Comparison of ENCODE assay signal across 8 cellular contexts in the genomic region with DNA sequence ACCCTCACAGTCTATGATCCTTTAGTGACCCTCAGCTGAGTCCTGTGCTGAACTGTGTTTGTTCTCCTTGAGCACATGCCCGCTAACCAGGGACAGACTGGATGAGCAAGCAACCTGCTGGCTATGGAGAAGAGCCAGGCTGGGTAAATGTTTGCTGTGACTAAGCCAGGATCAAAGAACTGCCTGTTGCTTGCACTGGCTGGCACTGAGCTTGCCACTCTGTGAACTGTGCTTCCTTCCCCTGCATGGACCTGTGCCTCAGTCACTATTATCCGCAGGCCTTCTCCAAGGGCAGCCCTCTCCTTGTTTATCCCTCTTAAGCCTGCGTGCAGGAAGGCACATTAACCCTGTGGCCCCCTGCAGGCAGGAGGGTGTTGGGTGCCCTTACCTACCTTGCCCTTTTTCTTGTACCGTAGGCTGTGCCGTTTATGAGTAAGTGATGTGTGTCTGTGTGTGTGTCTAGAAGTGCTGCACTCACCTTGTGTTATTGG. TPM values are rescaled to one million over a fixed set of nuclear protein-coding genes. Genes with fewer than 3 reads are reported as not detected.
A peak's percentile ranks its signal among the peaks of the same experiment; 100 is the strongest.
DNase-seq lines count a peak whose midpoint lies in the region; ATAC-seq and TF ChIP-seq lines count a peak whose summit lies in the region.

No MANE protein-coding gene starts in this region.

- TF ChIP-seq CTCF in hepatocyte (IDR thresholded peaks at IDR 0.05; ENCODE audit: poor library complexity) (no peak), tibial artery (IDR thresholded peaks at IDR 0.05) (no peak)

- H3K9me2 ChIP-seq in hepatocyte (replicated peaks; ENCODE audit: insufficient read depth), result no peaks in the 10 kb centered on the region

- no peak overlapping the region for H3K4me3 Mint-ChIP-seq in activated CD4-positive, alpha-beta T cell treated with anti-CD3 and anti-CD28 coated beads, Interleukin-2, amount 10 ng/mL, durations not matched to agents 7 days and 5 days
- no peak overlapping the region for H3K4me3 Mint-ChIP-seq in activated T-cell treated with anti-CD3 and anti-CD28 coated beads, Interleukin-2, amount 50 U/mL, for 72 hours
- H3K4me3 Mint-ChIP-seq in effector memory CD8-positive, alpha-beta T cell, result no peak overlapping the region

- H3K4me1 ChIP-seq in hepatocyte (ENCODE audit: insufficient read depth), result peaks cover 27% of the 10 kb centered on the region
- peaks cover 0 to 34% (median 16%) of the 10 kb centered on the region in 4 donors for H3K4me1 ChIP-seq in tibial artery

- H3K27me3 ChIP-seq in hepatocyte (no peaks in the 10 kb centered on the region), tibial artery (no peaks in the 10 kb centered on the region)

- H3K36me3 ChIP-seq in hepatocyte (replicated peaks; ENCODE audit: insufficient read depth, low read depth) (no peaks in the 10 kb centered on the region), tibial artery (peaks cover 0 to 43% (median 9%) of the 10 kb centered on the region in 3 donors)

- no peaks in the 10 kb centered on the region for H3K9me3 Mint-ChIP-seq in activated CD4-positive, alpha-beta T cell treated with anti-CD3 and anti-CD28 coated beads, Interleukin-2, amount 10 ng/mL, durations not matched to agents 7 days and 5 days
- no peaks in the 10 kb centered on the region for H3K9me3 Mint-ChIP-seq in activated T-cell treated with anti-CD3 and anti-CD28 coated beads, Interleukin-2, amount 50 U/mL, for 72 hours
- H3K9me3 Mint-ChIP-seq in effector memory CD8-positive, alpha-beta T cell, result no peaks in the 10 kb centered on the region

- peaks cover 19% of the 10 kb centered on the region for H3K79me2 ChIP-seq in hepatocyte

- ATAC-seq in activated T-cell treated with anti-CD3 and anti-CD28 coated beads, Interleukin-2, amount 50 U/mL, for 72 hours (replicated peaks in 1 of 2), result peak; percentile 14 to 17
- ATAC-seq in effector memory CD8-positive, alpha-beta T cell (replicated peaks), result no peak

- H3K27me3 Mint-ChIP-seq in activated CD4-positive, alpha-beta T cell treated with anti-CD3 and anti-CD28 coated beads, Interleukin-2, amount 10 ng/mL, durations not matched to agents 7 days and 5 days, result no peaks in the 10 kb centered on the region
- no peaks in the 10 kb centered on the region for H3K27me3 Mint-ChIP-seq in activated T-cell treated with anti-CD3 and anti-CD28 coated beads, Interleukin-2, amount 50 U/mL, for 72 hours (ENCODE audit: low read depth)
- H3K27me3 Mint-ChIP-seq in effector memory CD8-positive, alpha-beta T cell, result no peaks in the 10 kb centered on the region

- peak overlapping the region; percentile 27 for H3K27ac Mint-ChIP-seq in activated CD4-positive, alpha-beta T cell treated with anti-CD3 and anti-CD28 coated beads, Interleukin-2, amount 10 ng/mL, durations not matched to agents 7 days and 5 days
- no peak overlapping the region for H3K27ac Mint-ChIP-seq in activated T-cell treated with anti-CD3 and anti-CD28 coated beads, Interleukin-2, amount 50 U/mL, for 72 hours
- H3K27ac Mint-ChIP-seq in effector memory CD8-positive, alpha-beta T cell, result peak overlapping the region in 1 of 2 donors; percentile 75

- H3K4me1 Mint-ChIP-seq in activated CD4-positive, alpha-beta T cell treated with anti-CD3 and anti-CD28 coated beads, Interleukin-2, amount 10 ng/mL, durations not matched to agents 7 days and 5 days, result peaks cover 41% of the 10 kb centered on the region
- peaks cover 52% of the 10 kb centered on the region for H3K4me1 Mint-ChIP-seq in activated T-cell treated with anti-CD3 and anti-CD28 coated beads, Interleukin-2, amount 50 U/mL, for 72 hours (ENCODE audit: low read depth)
- peaks cover 32 to 34% of the 10 kb centered on the region in 2 donors for H3K4me1 Mint-ChIP-seq in effector memory CD8-positive, alpha-beta T cell (ENCODE audit: low read depth in 2 of 2)

- H3K4me2 ChIP-seq in hepatocyte, result peak overlapping the region; percentile 64

- H4K20me1 ChIP-seq in hepatocyte (ENCODE audit: insufficient read depth, poor library complexity, severe bottlenecking), result no peaks in the 10 kb centered on the region

- no peak for DNase-seq in activated CD4-positive, alpha-beta T cell treated with anti-CD3 and anti-CD28 coated beads, Interleukin-2, amount 10 ng/mL, durations not matched to agents 7 days and 5 days
- DNase-seq in activated CD4-positive, alpha-beta T cell treated with anti-CD3 and anti-CD28 coated beads, Interleukin-2, amount 50 U/mL, for 48 hours, result no peak
- DNase-seq in activated T-cell treated with anti-CD3 and anti-CD28 coated beads, Interleukin-2, amount 50 U/mL, for 72 hours, result no peak
- DNase-seq in hepatocyte (ENCODE audit: low spot score) (peak; percentile 52), tibial artery (no peak), HT-29 (ENCODE audit: low spot score) (no peak), AML-193 (lab: John Stamatoyannopoulos, UW) (no peak)
- DNase-seq in effector memory CD8-positive, alpha-beta T cell, result no peak

- WGBS in hepatocyte (ENCODE audit: low lambda C conversion rate, missing lambda C conversion rate), result 32% methylated on average over 5 of the region's 5 CpGs

- POLR2A ChIA-PET in activated CD4-positive, alpha-beta T cell treated with anti-CD3 and anti-CD28 coated beads, Interleukin-2, amount 10 ng/mL, durations not matched to agents 7 days and 5 days (lab: Charles Lee), result interaction anchor here (1.1 kb wide), 1 partner anchor 21 kb away, joined by 3 read pairs; no protein-coding TSS in a partner anchor

- H3K27ac ChIP-seq in hepatocyte, result peak overlapping the region; percentile 95
- peak overlapping the region; percentile 54 to 67 for H3K27ac ChIP-seq in tibial artery

- H3K9me3 ChIP-seq in hepatocyte (ENCODE audit: low read depth) (no peaks in the 10 kb centered on the region), tibial artery (no peaks in the 10 kb centered on the region)

- H3K36me3 Mint-ChIP-seq in activated CD4-positive, alpha-beta T cell treated with anti-CD3 and anti-CD28 coated beads, Interleukin-2, amount 10 ng/mL, durations not matched to agents 7 days and 5 days (ENCODE audit: low read depth), result peaks cover 22% of the 10 kb centered on the region
- H3K36me3 Mint-ChIP-seq in activated T-cell treated with anti-CD3 and anti-CD28 coated beads, Interleukin-2, amount 50 U/mL, for 72 hours (ENCODE audit: insufficient read depth in 2 of 2), result peaks cover 2% of the 10 kb centered on the region in 2 donors
- peaks cover 12% of the 10 kb centered on the region for H3K36me3 Mint-ChIP-seq in effector memory CD8-positive, alpha-beta T cell (ENCODE audit: insufficient read depth)

- CTCF ChIA-PET in activated CD4-positive, alpha-beta T cell treated with anti-CD3 and anti-CD28 coated beads, Interleukin-2, amount 10 ng/mL, durations not matched to agents 7 days and 5 days (lab: Charles Lee), result interaction anchor here (0.6 to 10.1 kb wide), 16 partner anchors 7 to 431 kb away, joined by 3 to 142 read pairs (median 4); a partner anchor contains a TSS

- no peak overlapping the region for H2AFZ ChIP-seq in hepatocyte

- H3K4me3 ChIP-seq in hepatocyte (no peak overlapping the region), tibial artery (no peak overlapping the region)

- intact Hi-C loops in tibial artery (cut with DNase I; ENCODE audit: low total_unique reads), result loop anchor here (5.0 kb wide), 1 partner anchor 106 kb away; a partner anchor contains a TSS

RNA-seq across cellular contexts. Expression of a gene that starts 7.4 kb away (rescaled TPM):
- total RNA-seq in activated CD4-positive, alpha-beta T cell treated with anti-CD3 and anti-CD28 coated beads, Interleukin-2, amount 10 ng/mL, durations not matched to agents 7 days and 5 days, result 10 to 100 TPM; 30.9 to 36.5 TPM
- 10 to 100 TPM; 18.4 to 30.1 TPM for total RNA-seq in activated T-cell treated with anti-CD3 and anti-CD28 coated beads, Interleukin-2, amount 50 U/mL, for 72 hours
- 17.0 and 18.6 TPM in 2 replicates for total RNA-seq in hepatocyte
- 10.4 and 12.2 TPM in 2 replicates for polyA plus RNA-seq in hepatocyte
- total RNA-seq in HT-29 (2014; rRNA removed; shearing (Covaris generic)), result 26.4 and 28.4 TPM in 2 replicates

RNA-seq across cellular contexts. Expression of a gene that starts 8.9 kb away (rescaled TPM):
- total RNA-seq in activated CD4-positive, alpha-beta T cell treated with anti-CD3 and anti-CD28 coated beads, Interleukin-2, amount 10 ng/mL, durations not matched to agents 7 days and 5 days, result not detected
- not detected for total RNA-seq in activated T-cell treated with anti-CD3 and anti-CD28 coated beads, Interleukin-2, amount 50 U/mL, for 72 hours
- total RNA-seq in hepatocyte, result 64.9 and 66.4 TPM in 2 replicates
- 48.0 and 56.5 TPM in 2 replicates for polyA plus RNA-seq in hepatocyte
- total RNA-seq in HT-29 (2014; rRNA removed; shearing (Covaris generic)), result 54.3 and 59.6 TPM in 2 replicates

RNA-seq across cellular contexts. Expression of a gene that starts 22.2 kb away (rescaled TPM):
- 100 to 1,000 TPM; 212 to 213 TPM for total RNA-seq in activated CD4-positive, alpha-beta T cell treated with anti-CD3 and anti-CD28 coated beads, Interleukin-2, amount 10 ng/mL, durations not matched to agents 7 days and 5 days
- total RNA-seq in activated T-cell treated with anti-CD3 and anti-CD28 coated beads, Interleukin-2, amount 50 U/mL, for 72 hours, result 100 to 1,000 TPM; 232 to 255 TPM
- total RNA-seq in hepatocyte, result 88.9 and 124 TPM in 2 replicates
- polyA plus RNA-seq in hepatocyte, result 179 and 236 TPM in 2 replicates
- 132 and 142 TPM in 2 replicates for total RNA-seq in HT-29 (2014; rRNA removed; shearing (Covaris generic))

RNA-seq across cellular contexts. Expression of a gene that starts 52.7 kb away (rescaled TPM):
- 10 to 100 TPM; 27.6 to 33.8 TPM for total RNA-seq in activated CD4-positive, alpha-beta T cell treated with anti-CD3 and anti-CD28 coated beads, Interleukin-2, amount 10 ng/mL, durations not matched to agents 7 days and 5 days
- total RNA-seq in activated T-cell treated with anti-CD3 and anti-CD28 coated beads, Interleukin-2, amount 50 U/mL, for 72 hours, result 10 to 100 TPM; 27.6 to 33.5 TPM
- 1.5 and 3.3 TPM in 2 replicates for total RNA-seq in hepatocyte
- polyA plus RNA-seq in hepatocyte, result 6.7 and 10.6 TPM in 2 replicates
- total RNA-seq in HT-29 (2014; rRNA removed; shearing (Covaris generic)), result 6.5 and 7.9 TPM in 2 replicates

Comparison
In these comparisons a context has a peak if more than half of its experiments do, and no peak if none do; other contexts are left out.
1. RNA of a gene that starts 8.9 kb away (total RNA-seq): 64.9 to 66.4 TPM in hepatocyte and 54.3 to 59.6 TPM in HT-29; not detected in activated CD4-positive, alpha-beta T cell treated with anti-CD3 and anti-CD28 coated beads, Interleukin-2, amount 10 ng/mL, durations not matched to agents 7 days and 5 days and not detected in activated T-cell treated with anti-CD3 and anti-CD28 coated beads, Interleukin-2, amount 50 U/mL, for 72 hours; every median in the first group is over 10 times any median in the second.